25 cellular contexts compared by ENCODE assay signal in the genomic region with DNA sequence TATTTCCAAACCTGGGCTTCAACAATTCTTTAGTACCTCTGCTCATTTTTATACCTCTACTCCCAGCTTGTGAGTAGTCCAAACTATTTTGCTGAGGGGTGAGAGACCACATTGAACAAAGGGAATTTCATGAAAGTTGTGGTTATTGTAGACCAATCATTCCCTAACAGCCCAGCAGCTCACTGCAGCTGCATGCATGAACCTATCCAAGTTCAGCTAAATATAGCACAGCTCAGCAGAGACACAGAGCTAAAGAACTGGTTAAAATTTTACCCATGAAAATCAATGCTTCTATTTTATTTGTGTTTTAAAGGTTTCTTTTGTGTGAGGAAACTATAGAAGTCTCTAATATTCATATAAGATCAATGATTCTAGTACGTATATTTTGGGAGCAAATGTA.
"Had no signal": no experiment of that assay in that cellular context is flagged by ENCODE, and none has a peak within 500 bp of the region (broad histone marks: within the 10 kb centered on the region; RNA-seq: fewer than 3 reads in every experiment).

No MANE protein-coding gene starts in this region.

- H3K4me3 ChIP-seq: neural progenitor cell, ovary, psoas muscle, right lobe of liver, sigmoid colon, stomach, suprapubic skin, testis, tibial artery, transverse colon, upper lobe of right lung, uterus had no signal

- H3K4me1 ChIP-seq: neural progenitor cell, parathyroid adenoma, psoas muscle, right lobe of liver, sigmoid colon, stomach, suprapubic skin, testis, tibial artery, transverse colon, upper lobe of right lung, uterus had no signal

- H3K27me3 ChIP-seq: neural progenitor cell, ovary, right lobe of liver, sigmoid colon, stomach, suprapubic skin, testis, tibial artery, transverse colon, upper lobe of right lung, uterus had no signal

- H3K4me2 ChIP-seq: neural progenitor cell had no signal

- H3K27ac ChIP-seq: neural progenitor cell, ovary, parathyroid adenoma, psoas muscle, right lobe of liver, sigmoid colon, stomach, suprapubic skin, testis, tibial artery, transverse colon, upper lobe of right lung, uterus had no signal

- FAIRE-seq: small intestine had no signal

- H3K79me2 ChIP-seq: parathyroid adenoma had no signal

- H3K9ac ChIP-seq: neural progenitor cell, parathyroid adenoma had no signal

- H3K36me3 ChIP-seq: neural progenitor cell, ovary, right lobe of liver, sigmoid colon, stomach, suprapubic skin, tibial artery, transverse colon, upper lobe of right lung, uterus had no signal

- H3K9me3 ChIP-seq: ovary, right lobe of liver, suprapubic skin, testis, tibial artery, upper lobe of right lung, uterus had no signal

- ATAC-seq: naive thymus-derived CD4-positive, alpha-beta T cell; natural killer cell; stimulated activated effector memory CD8-positive, alpha-beta T cell treated with anti-CD3 and anti-CD28 coated beads, Interleukin-12 subunit alpha, Interleukin-12 subunit beta, amount 100 ng/mL, for 72 hours; stimulated activated naive B cell treated with anti-CD40 and anti-IgM and Interleukin-4, amounts not matched to agents 10 μg/mL and 1 μg/mL and 100 μg/mL, for 72 hours; upper lobe of right lung had no signal

- H2AFZ ChIP-seq: neural progenitor cell, parathyroid adenoma had no signal

- DNase-seq: naive thymus-derived CD4-positive, alpha-beta T cell; natural killer cell; occipital lobe; ovary; posterior cingulate gyrus; psoas muscle; right lobe of liver; sigmoid colon; small intestine; stimulated activated CD4-positive, alpha-beta T cell treated with anti-CD3 and anti-CD28 coated beads, Interleukin-15, amount 100 ng/mL, for 24 hours; stimulated activated CD4-positive, alpha-beta T cell treated with anti-CD3 and anti-CD28 coated beads, Interleukin-2, amount 100 ng/mL, for 24 hours; stimulated activated CD4-positive, alpha-beta T cell treated with anti-CD3 and anti-CD28 coated beads, Interleukin-2, amount 100 ng/mL, for 48 hours; stimulated activated CD4-positive, alpha-beta T cell treated with anti-CD3 and anti-CD28 coated beads, Interleukin-4, amount 100 ng/mL, for 24 hours; stimulated activated naive B cell treated with anti-CD40 and anti-IgM and Interleukin-4, amounts not matched to agents 10 μg/mL and 1 μg/mL and 100 μg/mL, for 72 hours; stimulated activated naive CD4-positive, alpha-beta T cell treated with Interleukin-2 at 50 U/mL for 16 hours; stomach; testis; tibial artery; transverse colon; upper lobe of right lung; uterus had no signal
